Comparison of ENCODE assay signal across 33 cellular contexts in genomic region chr20:38612921-38613320, GRCh38. TPM values are rescaled to one million over a fixed set of nuclear protein-coding genes. Genes with fewer than 3 reads are reported as not detected.
"Had no signal": no experiment of that assay in that cellular context is flagged by ENCODE, and none has a peak within 500 bp of the region (broad histone marks: within the 10 kb centered on the region; RNA-seq: fewer than 3 reads in every experiment).

No MANE protein-coding gene starts in this region.

- H3K36me3 ChIP-seq: MG63, SJSA1 had no signal

- H3K4me2 ChIP-seq: SK-N-SH had no signal

- H3K9ac ChIP-seq: SK-N-SH had no signal

- H3K9me3 ChIP-seq: MG63, SJSA1, SK-N-SH had no signal

- ATAC-seq: PC-3 had no signal

- H3K4me3 ChIP-seq: MG63, SJSA1 had no signal

- H3K27ac ChIP-seq: SJSA1 had no signal

- DNase-seq: Kasumi-1, MG63, NCI-H1048, NCI-H1092 treated with DMSO at 0.1 percent for 48 hours, NCI-H1105 treated with DMSO at 0.1 percent for 48 hours, NCI-H1417, NCI-H1436, NCI-H146, NCI-H1694, NCI-H187, NCI-H1930, NCI-H2029 treated with DMSO at 0.1 percent for 48 hours, NCI-H2081 treated with DMSO at 0.1 percent for 48 hours, NCI-H2107, NCI-H2171, NCI-H226, NCI-H446 treated with DMSO at 0.1 percent for 48 hours, NCI-H510A, NCI-H524, NCI-H526, NCI-H69, NCI-H748 treated with DMSO at 0.1 percent for 48 hours, NCI-H82, OCI-M1, PC-3, Right ventricle myocardium superior, SHP77 treated with DMSO at 0.1 percent for 48 hours, SK-N-SH, SW 1271, T-helper 1 cell had no signal

- H3K4me1 ChIP-seq: SJSA1 had no signal

RNA-seq across cellular contexts. Expression of gene ARHGAP40, which starts 11.3 kb away (rescaled TPM):
- total RNA-seq: PC-3, Right ventricle myocardium superior, RPMI7951, SJSA1 had no signal

RNA-seq across cellular contexts. Expression of gene ADIG, which starts 31.9 kb away (rescaled TPM):
- total RNA-seq: M059J, PC-3, Right ventricle myocardium superior, RPMI7951, SJSA1 had no signal
- polyA plus RNA-seq: SK-N-SH had no signal
